ENCODE assay signal across 17 cellular contexts in genomic region chr10:97823734-97824133, GRCh38. TPM values are rescaled to one million over a fixed set of nuclear protein-coding genes. Genes with fewer than 3 reads are reported as not detected.
"Had no signal": no experiment of that assay in that cellular context is flagged by ENCODE, and none has a peak within 500 bp of the region (broad histone marks: within the 10 kb centered on the region; RNA-seq: fewer than 3 reads in every experiment).

No MANE protein-coding gene starts in this region.

- H2AFZ ChIP-seq: parathyroid adenoma had no signal

- H3K36me3 ChIP-seq: left lung, right lobe of liver had no signal

- H3K9ac ChIP-seq: parathyroid adenoma had no signal

- H3K9me3 ChIP-seq: left lung, right lobe of liver had no signal

- ATAC-seq: activated naive CD4-positive, alpha-beta T cell treated with anti-CD3 and anti-CD28 coated beads, Interleukin-2, amount 50 U/mL, for 72 hours; esophagus mucosa; left lung had no signal

- H3K4me1 ChIP-seq: left lung, parathyroid adenoma, right lobe of liver had no signal

- DNase-seq: activated B cell treated with CpG ODN at 0.5 μM for 24 hours; activated CD4-positive, alpha-beta T cell treated with anti-CD3 and anti-CD28 coated beads, Interleukin-2, amount 10 ng/mL, durations not matched to agents 24 days and 14 days; activated effector memory CD4-positive, alpha-beta T cell treated with anti-CD3 and anti-CD28 coated beads, Interleukin-2, amount 50 U/mL, for 16 hours; activated T-cell treated with anti-CD3 and anti-CD28 coated beads, Interleukin-2, amount 50 U/mL, for 1 hour; amniotic stem cell; left lung; mesendoderm; right lobe of liver; stimulated activated CD4-positive, alpha-beta T cell treated with anti-CD3 and anti-CD28 coated beads, Interleukin-12 subunit alpha, Interleukin-12 subunit beta, amount 100 ng/mL, for 4 hours; stimulated activated naive CD4-positive, alpha-beta T cell had no signal

- H3K4me3 ChIP-seq: left lung, right lobe of liver, SK-N-MC had no signal

- H3K27me3 ChIP-seq: right lobe of liver had no signal

- H3K27ac ChIP-seq: left lung, parathyroid adenoma, right lobe of liver, SK-N-MC had no signal

RNA-seq across cellular contexts. Expression of gene SFRP5, which starts 51.9 kb away (rescaled TPM):
- total RNA-seq: activated B cell treated with CpG ODN at 0.5 μM for 24 hours; activated CD4-positive, alpha-beta T cell treated with anti-CD3 and anti-CD28 coated beads, Interleukin-2, amount 10 ng/mL, durations not matched to agents 24 days and 14 days; activated naive CD4-positive, alpha-beta T cell treated with anti-CD3 and anti-CD28 coated beads, Interleukin-2, amount 50 U/mL, for 72 hours; dermis microvascular lymphatic vessel endothelial cell; esophagus mucosa; neural crest cell; T-helper 1 cell treated with Interleukin-12 subunit alpha and Interleukin-12 subunit beta and Interleukin-4 antibody, amounts not matched to agents 30 ng/mL and 1 ng/mL, for 36 hours had no signal
